1 cellular context compared by ENCODE assay signal in genomic region chr3:76943058-76943457, GRCh38.
TF ChIP-seq lines count a peak whose summit lies in the region.

No MANE protein-coding gene starts in this region.

TF ChIP-seq in IMR-90, 13 proteins besides CTCF, POLR2A, EP300 and RAD21:
- TF ChIP-seq MAZ (IDR thresholded peaks at IDR 0.05; ENCODE audit: borderline replicate concordance, low read depth, low read length) = no peak
- no peak for TF ChIP-seq FOS (IDR thresholded peaks at IDR 0.05; ENCODE audit: low read depth, low read length)
- no peak for TF ChIP-seq RFX5 (IDR thresholded peaks at IDR 0.05; ENCODE audit: low read depth, low read length)
- TF ChIP-seq ELK1 (IDR thresholded peaks at IDR 0.05; ENCODE audit: borderline replicate concordance, low read depth, low read length) = no peak
- no peak for TF ChIP-seq SMC3 (IDR thresholded peaks at IDR 0.05; ENCODE audit: low read depth, low read length)
- TF ChIP-seq BHLHE40 (IDR thresholded peaks at IDR 0.05; ENCODE audit: low read depth, low read length) = no peak
- TF ChIP-seq MAFK (IDR thresholded peaks at IDR 0.05; ENCODE audit: low read depth, low read length) = no peak
- no peak for TF ChIP-seq RCOR1 (IDR thresholded peaks at IDR 0.05; ENCODE audit: insufficient replicate concordance, low read length)
- no peak for TF ChIP-seq CEBPB (IDR thresholded peaks at IDR 0.05; ENCODE audit: low read depth, low read length)
- TF ChIP-seq NFE2L2 (IDR thresholded peaks at IDR 0.05; ENCODE audit: low read depth, low read length) = no peak
- no peak for TF ChIP-seq CHD1 (IDR thresholded peaks at IDR 0.05; ENCODE audit: low read depth, low read length)
- no peak for TF ChIP-seq MXI1 (IDR thresholded peaks at IDR 0.05; ENCODE audit: borderline replicate concordance, low read depth, low read length)
- no peak for TF ChIP-seq USF2 (IDR thresholded peaks at IDR 0.05; ENCODE audit: low read depth, low read length)
